Comparison of ENCODE assay signal across 29 cellular contexts in the genomic region with DNA sequence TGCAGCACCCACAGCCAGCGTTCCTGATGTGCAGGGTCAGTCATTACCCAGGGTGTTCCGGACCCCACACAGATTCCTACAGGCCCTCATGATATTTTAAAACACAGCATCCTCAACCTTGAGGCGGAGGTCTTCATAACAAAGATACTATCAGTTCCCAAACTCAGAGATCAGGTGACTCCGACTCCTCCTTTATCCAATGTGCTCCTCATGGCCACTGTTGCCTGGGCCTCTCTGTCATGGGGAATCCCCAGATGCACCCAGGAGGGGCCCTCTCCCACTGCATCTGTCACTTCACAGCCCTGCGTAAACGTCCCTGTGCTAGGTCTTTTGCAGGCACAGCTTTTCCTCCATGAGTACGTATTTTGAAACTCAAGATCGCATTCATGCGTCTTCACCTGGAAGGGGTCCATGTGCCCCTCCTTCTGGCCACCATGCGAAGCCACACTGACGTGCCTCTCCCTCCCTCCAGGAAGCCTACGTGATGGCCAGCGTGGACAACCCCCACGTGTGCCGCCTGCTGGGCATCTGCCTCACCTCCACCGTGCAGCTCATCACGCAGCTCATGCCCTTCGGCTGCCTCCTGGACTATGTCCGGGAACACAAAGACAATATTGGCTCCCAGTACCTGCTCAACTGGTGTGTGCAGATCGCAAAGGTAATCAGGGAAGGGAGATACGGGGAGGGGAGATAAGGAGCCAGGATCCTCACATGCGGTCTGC.
A peak's percentile ranks its signal among the peaks of the same experiment; 100 is the strongest.
DNase-seq lines count a peak whose midpoint lies in the region; ATAC-seq, FAIRE-seq and TF ChIP-seq lines count a peak whose summit lies in the region.
"Had no signal": no experiment of that assay in that cellular context is flagged by ENCODE, and none has a peak within 500 bp of the region (broad histone marks: within the 10 kb centered on the region; RNA-seq: fewer than 3 reads in every experiment).

No MANE protein-coding gene starts in this region.

- H3K9ac ChIP-seq in keratinocyte (ENCODE audit: control insufficient read depth, extremely low read depth, insufficient read depth, low read length): no peak overlapping the region
- no peak overlapping the region for H3K9ac ChIP-seq in trophoblast cell (ENCODE audit: low read length)

- peaks cover 10% of the 10 kb centered on the region for H3K4me1 ChIP-seq in keratinocyte (ENCODE audit: control insufficient read depth, extremely low read depth, insufficient read depth, low read length)
- H3K4me1 ChIP-seq in trophoblast cell (ENCODE audit: control insufficient read depth in 1 of 2, insufficient read depth in 2 of 2, low read length in 2 of 2): peaks cover 2 to 6% of the 10 kb centered on the region in 2 experiments
- H3K4me1 ChIP-seq: body of pancreas, lower lobe of right lung had no signal

- H3K4ac ChIP-seq in trophoblast cell (ENCODE audit: low read depth, low read length): no peak overlapping the region

- DNase-seq in RWPE1 (ENCODE audit: low spot score) (no peak), keratinocyte (ENCODE audit: low read depth, low spot score) (no peak), trophoblast cell (peak; percentile 95 to 96), GM12892 (ENCODE audit: insufficient read length) (no peak)
- no peak for DNase-seq in activated naive CD4-positive, alpha-beta T cell treated with anti-CD3 and anti-CD28 coated beads, Interleukin-2, amount 50 U/mL, for 16 hours
- DNase-seq: activated CD4-positive, alpha-beta T cell treated with anti-CD3 and anti-CD28 coated beads, Interleukin-2, amount 10 ng/mL, durations not matched to agents 7 days and 5 days; activated naive CD4-positive, alpha-beta T cell treated with Interleukin-2 at 50 U/mL for 16 hours; activated T-cell treated with anti-CD3 and anti-CD28 coated beads, Interleukin-2, amount 50 U/mL, for 72 hours; cerebellar nuclear complex; DMS153; HCEC 1CT; kidney; lower lobe of right lung; NCI-H187; NCI-H69; stimulated activated CD4-positive, alpha-beta T cell treated with anti-CD3 and anti-CD28 coated beads, Interleukin-15, amount 100 ng/mL, for 24 hours; stimulated activated naive CD4-positive, alpha-beta T cell treated with Interleukin-2 at 50 U/mL for 16 hours; T1000 had no signal

- TF ChIP-seq CTCF in C4-2B (conservative IDR thresholded peaks at IDR 0.05) (peak; percentile 86), RWPE1 (conservative IDR thresholded peaks at IDR 0.05; ENCODE audit: low read depth) (no peak), keratinocyte (optimal IDR thresholded peaks at IDR 0.05 in 1 of 3, IDR thresholded peaks at IDR 0.05 in 1 of 3, conservative IDR thresholded peaks at IDR 0.05 in 1 of 3; ENCODE audit: extremely low read depth in 1 of 3, insufficient read depth in 2 of 3, low read length in 3 of 3) (peak in 1 of 3 experiments; percentile 27)

- no peak overlapping the region for H2BK5ac ChIP-seq in trophoblast cell (ENCODE audit: low read depth, low read length, poor library complexity)

- H4K8ac ChIP-seq in trophoblast cell (ENCODE audit: low read depth, low read length): no peak overlapping the region

- H2BK120ac ChIP-seq in trophoblast cell (ENCODE audit: insufficient read depth, low read length, poor library complexity): no peak overlapping the region

- H4K91ac ChIP-seq in trophoblast cell (ENCODE audit: low read depth, low read length): no peak overlapping the region

- H3K79me2 ChIP-seq in keratinocyte (ENCODE audit: control insufficient read depth, insufficient read depth, low read length) (peaks cover 2% of the 10 kb centered on the region), trophoblast cell (ENCODE audit: control insufficient read depth, insufficient read depth, low read length, poor library complexity) (no peaks in the 10 kb centered on the region)

- no CpG with 5 or more reads among the region's 22 CpGs for WGBS in trophoblast cell (ENCODE audit: extremely low coverage, insufficient coverage, insufficient read length)

- no peak for ATAC-seq in GM21390 (IDR thresholded peaks at IDR 0.05; ENCODE audit: unreplicated experiment)
- ATAC-seq in GM18520 (IDR thresholded peaks at IDR 0.05; ENCODE audit: unreplicated experiment): no peak
- ATAC-seq: activated CD8-positive, alpha-beta memory T cell treated with anti-CD3 and anti-CD28 coated beads, Interleukin-2, amount 10 ng/mL, durations not matched to agents 7 days and 5 days; activated T-cell treated with anti-CD3 and anti-CD28 coated beads, Interleukin-2, amount 50 U/mL, for 72 hours; body of pancreas; lower lobe of right lung had no signal

- H2AK5ac ChIP-seq in trophoblast cell (ENCODE audit: low read length): no peak overlapping the region

- H3K14ac ChIP-seq in trophoblast cell (ENCODE audit: low read length): no peak overlapping the region

- no peaks in the 10 kb centered on the region for H3K9me1 ChIP-seq in keratinocyte (ENCODE audit: control insufficient read depth, extremely low read depth, insufficient read depth, low read length)

- CTCF ChIA-PET in RWPE1 (lab: Yijun Ruan, JAX): no interaction called here

- POLR2A ChIA-PET in RWPE1 (lab: Yijun Ruan, JAX; ENCODE audit: low non-redundant PET): no interaction called here

- H3K18ac ChIP-seq in trophoblast cell (ENCODE audit: low read length): no peak overlapping the region

- H3K79me1 ChIP-seq in trophoblast cell (ENCODE audit: low read length): peaks cover 4% of the 10 kb centered on the region

- H3K9me3 ChIP-seq in keratinocyte (ENCODE audit: control insufficient read depth, low read depth, low read length) (no peaks in the 10 kb centered on the region), trophoblast cell (ENCODE audit: insufficient read depth, low read depth, low read length) (peaks cover 1% of the 10 kb centered on the region)
- H3K9me3 ChIP-seq: adrenal gland, BE2C, body of pancreas, lower lobe of right lung, SJCRH30, thoracic aorta had no signal

- H3K27ac ChIP-seq in C4-2B (peak overlapping the region; percentile 92), RWPE1 (peak overlapping the region; percentile 66), keratinocyte (ENCODE audit: control insufficient read depth, insufficient read depth, low read length) (peak overlapping the region; percentile 3), trophoblast cell (ENCODE audit: low read depth, low read length) (no peak overlapping the region)
- H3K27ac ChIP-seq: adrenal gland, body of pancreas, epithelial cell of prostate, lower lobe of right lung, SJCRH30, thoracic aorta had no signal

- H3K36me3 ChIP-seq in keratinocyte (ENCODE audit: control insufficient read depth in 2 of 2, extremely low read depth in 1 of 2, insufficient read depth in 2 of 2, low read length in 2 of 2): peaks cover 66 to 72% of the 10 kb centered on the region in 2 experiments
- H3K36me3 ChIP-seq in trophoblast cell (ENCODE audit: control insufficient read depth in 1 of 2, insufficient read depth in 2 of 2, low read length in 2 of 2): peaks cover 26 to 36% of the 10 kb centered on the region in 2 experiments
- H3K36me3 ChIP-seq: SJCRH30 had no signal

- H2AFZ ChIP-seq in keratinocyte (ENCODE audit: control insufficient read depth, low read length): no peak overlapping the region
- H2AFZ ChIP-seq in trophoblast cell (ENCODE audit: insufficient read depth, low read length, poor library complexity): no peak overlapping the region

- no peak for FAIRE-seq in keratinocyte (lab: Jason Lieb, UNC)
- FAIRE-seq in GM12892 (lab: Jason Lieb, UNC): no peak
- FAIRE-seq: kidney, RCC 7860 had no signal

- H3K4me2 ChIP-seq in keratinocyte (ENCODE audit: control insufficient read depth, extremely low read depth, insufficient read depth, low read depth, low read length) (no peak overlapping the region), trophoblast cell (ENCODE audit: low read length) (no peak overlapping the region)

- H3K23ac ChIP-seq in trophoblast cell (ENCODE audit: low read length): no peak overlapping the region

- H4K12ac ChIP-seq in trophoblast cell (ENCODE audit: low read depth, low read length): no peak overlapping the region

- H3K4me3 ChIP-seq in keratinocyte (ENCODE audit: control insufficient read depth in 2 of 3, extremely low read depth in 1 of 3, insufficient read depth in 2 of 3, low read depth in 1 of 3, low read length in 3 of 3) (no peak overlapping the region), trophoblast cell (ENCODE audit: low read depth, low read length) (no peak overlapping the region)
- H3K4me3 ChIP-seq: adrenal gland, body of pancreas, lower lobe of right lung, SJCRH30, thoracic aorta had no signal

- TF ChIP-seq POLR2A in GM12892 (IDR thresholded peaks at IDR 0.05; ENCODE audit: low read depth, low read length): no peak

- H3K27me3 ChIP-seq in keratinocyte (ENCODE audit: control insufficient read depth, extremely low read depth, insufficient read depth, low read length) (no peaks in the 10 kb centered on the region), trophoblast cell (ENCODE audit: insufficient read depth, low read length) (no peaks in the 10 kb centered on the region)
- H3K27me3 ChIP-seq: adrenal gland, BE2C, body of pancreas, SJCRH30 had no signal

- peaks cover 13% of the 10 kb centered on the region for H4K20me1 ChIP-seq in keratinocyte (ENCODE audit: control insufficient read depth, extremely low read depth, insufficient read depth, low read length)

- no peak overlapping the region for H2BK12ac ChIP-seq in trophoblast cell (ENCODE audit: low read length)

- dilution Hi-C loops in keratinocyte (cut with MboI; ENCODE audit: extremely low pct_ligation_motif_present, low sequenced_read_pairs): no loop called here

Comparison
In these comparisons a context has a peak if more than half of its experiments do, and no peak if none do; other contexts are left out.
1. DNase-seq: peak in trophoblast cell (2 of 2); none in RWPE1 (single experiment), keratinocyte (single experiment), GM12892 (single experiment) and activated naive CD4-positive, alpha-beta T cell treated with anti-CD3 and anti-CD28 coated beads, Interleukin-2, amount 50 U/mL, for 16 hours (single experiment).